In the genomic region with DNA sequence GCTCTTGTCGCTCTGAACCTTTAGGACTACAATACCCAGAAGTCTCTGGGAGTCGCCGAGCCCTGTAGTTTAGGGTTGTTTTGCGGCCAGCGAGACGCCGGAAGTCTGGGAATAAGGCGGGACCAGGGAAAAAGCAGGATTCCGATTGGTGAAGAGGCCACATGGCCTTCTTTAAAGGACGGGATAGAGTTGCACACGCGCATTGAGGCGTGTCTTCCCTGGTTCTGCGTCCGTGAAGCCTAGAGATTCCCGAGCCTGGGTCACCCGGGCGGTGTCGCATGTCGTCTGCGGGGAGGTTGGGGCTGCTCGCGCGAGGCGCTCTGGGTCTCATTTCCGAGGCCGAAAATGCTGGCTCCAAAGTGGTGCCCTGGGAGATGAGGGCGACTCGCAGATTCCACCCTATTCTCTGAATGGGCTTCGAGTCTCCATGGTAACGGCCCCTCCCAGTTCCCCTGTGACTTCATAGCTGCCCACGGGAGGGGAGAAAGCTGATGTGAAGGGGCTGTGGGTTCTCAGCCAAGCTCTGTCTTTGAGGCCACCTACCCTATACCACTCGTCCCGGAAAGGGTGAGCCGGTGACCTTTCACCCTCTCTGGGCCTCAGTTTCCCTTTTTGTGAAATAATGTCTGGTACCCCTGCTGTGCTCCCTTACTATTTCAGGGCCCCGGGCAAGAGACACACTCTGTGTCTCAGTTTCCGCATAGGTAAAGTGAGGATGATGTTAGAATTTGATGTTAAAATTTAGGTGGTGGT, we compare ENCODE assay signal across 8 cellular contexts. TPM values are rescaled to one million over a fixed set of nuclear protein-coding genes. Genes with fewer than 3 reads are reported as not detected.
DNase-seq lines count a peak whose midpoint lies in the region; ATAC-seq and TF ChIP-seq lines count a peak whose summit lies in the region.

No MANE protein-coding gene starts in this region.

- H3K4me3 ChIP-seq in mucosa of stomach (ENCODE audit: low read length) = peak overlapping the region; percentile 71

- H3K36me3 ChIP-seq in mucosa of stomach (ENCODE audit: control insufficient read depth, insufficient read depth, low read length) = no peaks in the 10 kb centered on the region

- peak overlapping the region; percentile 87 for H3K9ac ChIP-seq in mucosa of stomach (ENCODE audit: low read length)

- H3K27me3 ChIP-seq in mucosa of stomach (ENCODE audit: control insufficient read depth, insufficient read depth, low read length) = no peaks in the 10 kb centered on the region

- ATAC-seq in GM21737 (IDR thresholded peaks at IDR 0.05; ENCODE audit: unreplicated experiment) (peak; percentile 71), esophagus mucosa (peak; percentile 94)

- peaks cover 8% of the 10 kb centered on the region for H3K4me1 ChIP-seq in mucosa of stomach (ENCODE audit: control insufficient read depth, insufficient read depth, low read length)

- H3K9me3 ChIP-seq in mucosa of stomach (ENCODE audit: control insufficient read depth, low read length) = no peaks in the 10 kb centered on the region

- peak; percentile 94 for DNase-seq in DMS53 treated with DMSO at 0.1 percent for 48 hours (lab: John Stamatoyannopoulos, UW; ENCODE audit: unreplicated experiment)
- DNase-seq in KG1 (lab: John Stamatoyannopoulos, UW) = peak; percentile 96
- peak; percentile 91 to 92 for DNase-seq in activated T-cell treated with anti-CD3 and anti-CD28 coated beads, Interleukin-2, amount 50 U/mL, for 48 hours
- peak; percentile 90 for DNase-seq in stimulated activated CD8-positive, alpha-beta memory T cell treated with anti-CD3 and anti-CD28 coated beads, Interleukin-4, amount 100 ng/mL, for 48 hours

TF ChIP-seq in PFSK-1, 5 proteins besides CTCF, POLR2A, EP300 and RAD21:
- TF ChIP-seq TAF1 (IDR thresholded peaks at IDR 0.05; ENCODE audit: borderline replicate concordance, insufficient read depth, low read length) (no peak), SIN3A (IDR thresholded peaks at IDR 0.05; ENCODE audit: borderline replicate concordance, insufficient read depth, low read length) (0 out of 2 replicates have a peak, but pooled peaks have one; percentile 45), POLR2AphosphoS5 (IDR thresholded peaks at IDR 0.05; ENCODE audit: low read depth, low read length) (no peak; the same call in 1 of the 2 replicates)

RNA-seq across cellular contexts. Expression of gene ZSCAN5A, which starts 0.6 kb away (rescaled TPM):
- polyA plus RNA-seq in PFSK-1 (2012; ENCODE audit: insufficient read length, low read depth) = 5.6 TPM
- 7.8 TPM for total RNA-seq in esophagus mucosa

RNA-seq across cellular contexts. Expression of gene EDDM13, which starts 42.7 kb away (rescaled TPM):
- polyA plus RNA-seq in PFSK-1 (2012; ENCODE audit: insufficient read length, low read depth) = 2.8 TPM
- total RNA-seq in esophagus mucosa = 1.4 TPM

Comparison
In these comparisons a context has a peak if more than half of its experiments do, and no peak if none do; other contexts are left out.
1. Peak in every context shown above with its lines: DNase-seq, ATAC-seq and H3K4me3 ChIP-seq.